In genomic region chr10:35451103-35452016, GRCh38 we compare ENCODE assay signal across 8 cellular contexts.
DNase-seq lines count a peak whose midpoint lies in the region; ATAC-seq, FAIRE-seq and TF ChIP-seq lines count a peak whose summit lies in the region.

No MANE protein-coding gene starts in this region.

- peak overlapping the region; percentile 1; the same call in 1 of the 3 replicates for H3K4me2 ChIP-seq in A549

- no peak for TF ChIP-seq CTCF in A549 (IDR thresholded peaks at IDR 0.05)
- TF ChIP-seq CTCF in neutrophil (IDR thresholded peaks at IDR 0.05): no peak
- no peak for TF ChIP-seq CTCF in Caco-2 (IDR thresholded peaks at IDR 0.05; ENCODE audit: insufficient read depth in 1 of 2, low read depth in 1 of 2, low read length in 1 of 2, severe bottlenecking in 1 of 2, unreplicated experiment in 1 of 2)

- H3K9me3 ChIP-seq in A549 (no peaks in the 10 kb centered on the region), neutrophil (no peaks in the 10 kb centered on the region), Caco-2 (no peaks in the 10 kb centered on the region)

- 89% methylated on average over 8 of the region's 8 CpGs for WGBS in A549 (ENCODE audit: missing lambda C conversion rate)

- peaks cover 82% of the 10 kb centered on the region for H3K4me1 ChIP-seq in A549
- H3K4me1 ChIP-seq in neutrophil (ENCODE audit: control insufficient read depth in 1 of 2, insufficient read depth in 1 of 2, low read depth in 1 of 2, low read length in 1 of 2): peaks cover 81 to 89% of the 10 kb centered on the region in 2 experiments
- peaks cover 31% of the 10 kb centered on the region for H3K4me1 ChIP-seq in Caco-2

- intact Hi-C loops in Caco-2 (cut with micrococcal nuclease; ENCODE audit: unreplicated experiment): no loop called here

- ATAC-seq in A549: peak; percentile 9 to 18; a peak in 3 of 6 replicates
- peak; percentile 98 for ATAC-seq in GM19372 (IDR thresholded peaks at IDR 0.05; ENCODE audit: low read depth, unreplicated experiment)
- ATAC-seq in HG03342 (IDR thresholded peaks at IDR 0.05; ENCODE audit: unreplicated experiment): peak; percentile 96

- H3K36me3 Mint-ChIP-seq in Caco-2 (ENCODE audit: insufficient read depth, unreplicated experiment): peaks cover 6% of the 10 kb centered on the region

- peaks cover 29% of the 10 kb centered on the region for H3K4me1 Mint-ChIP-seq in Caco-2 (ENCODE audit: low read depth, unreplicated experiment)

- H3K27me3 ChIP-seq in neutrophil (no peaks in the 10 kb centered on the region), Caco-2 (replicated peaks; ENCODE audit: control insufficient read depth, insufficient read depth, low read length) (no peaks in the 10 kb centered on the region)

- CTCF ChIA-PET in A549 (lab: Yijun Ruan, JAX): interaction anchor here (1.5 kb wide), 1 partner anchor 14 kb away, joined by 6 read pairs; no protein-coding TSS in a partner anchor
- CTCF ChIA-PET in Caco-2 (lab: Charles Lee): no interaction called here

- FAIRE-seq in A549 (lab: Jason Lieb, UNC): no peak

- no peak for TF ChIP-seq RAD21 in A549 (conservative IDR thresholded peaks at IDR 0.05 in 1 of 2, IDR thresholded peaks at IDR 0.05 in 1 of 2)

- H3K27ac ChIP-seq in A549 (peak overlapping the region; percentile 35; a peak in 3 of 6 replicates), angular gyrus (ENCODE audit: low read depth, low read length) (peak overlapping the region; percentile 77), neutrophil (peak overlapping the region; percentile 93)

- no peaks in the 10 kb centered on the region for H3K27me3 Mint-ChIP-seq in Caco-2 (ENCODE audit: insufficient read depth, unreplicated experiment)

- TF ChIP-seq POLR2A in A549 (IDR thresholded peaks at IDR 0.05; ENCODE audit: low read length): no peak

- BruUV-seq in Caco-2 (replicated peaks; lab: Mats Ljungman, UMichigan): no TSS peak

- H3K4me3 Mint-ChIP-seq in Caco-2 (ENCODE audit: unreplicated experiment): no peak overlapping the region

- POLR2A ChIA-PET in A549 (lab: Yijun Ruan, JAX): no interaction called here
- POLR2A ChIA-PET in Caco-2 (lab: Charles Lee): interaction anchor here (0.6 kb wide), 1 partner anchor 911 kb away, joined by 3 read pairs; no protein-coding TSS in a partner anchor

- H3K4me3 ChIP-seq in A549: no peak overlapping the region
- H3K4me3 ChIP-seq in neutrophil (ENCODE audit: low read depth in 1 of 2, low read length in 1 of 2): peak overlapping the region; percentile 15 to 47
- no peak overlapping the region for H3K4me3 ChIP-seq in Caco-2 (ENCODE audit: low read depth, low read length)

- H3K27ac Mint-ChIP-seq in Caco-2 (ENCODE audit: unreplicated experiment): no peak overlapping the region

- no peaks in the 10 kb centered on the region for H3K9me3 Mint-ChIP-seq in Caco-2 (ENCODE audit: unreplicated experiment)

- TF ChIP-seq EP300 in A549 (IDR thresholded peaks at IDR 0.05): no peak

- no peak for DNase-seq in A549 (ENCODE audit: low read depth in 1 of 2, low spot score in 1 of 2)
- DNase-seq in dermis blood vessel endothelial cell: no peak
- no peak for DNase-seq in Caco-2
- no peak for DNase-seq in GOT3 (lab: John Stamatoyannopoulos, UW)

- no peaks in the 10 kb centered on the region for H3K36me3 ChIP-seq in neutrophil
- no peaks in the 10 kb centered on the region for H3K36me3 ChIP-seq in Caco-2 (ENCODE audit: control insufficient read depth, insufficient read depth, low read length)

TF ChIP-seq in A549, 52 proteins besides CTCF, POLR2A, EP300 and RAD21:
- no peak for TF ChIP-seq HMGXB4 (CRISPR knock-in tag; IDR thresholded peaks at IDR 0.05; ENCODE audit: borderline replicate concordance)
- TF ChIP-seq USF2 (IDR thresholded peaks at IDR 0.05): no peak
- TF ChIP-seq CEBPB (IDR thresholded peaks at IDR 0.05): no peak
- TF ChIP-seq NPAS2 (CRISPR knock-in tag; IDR thresholded peaks at IDR 0.05; ENCODE audit: borderline replicate concordance): no peak
- TF ChIP-seq FOSB (CRISPR knock-in tag; IDR thresholded peaks at IDR 0.05): no peak
- TF ChIP-seq HDAC2 (IDR thresholded peaks at IDR 0.05): no peak
- no peak for TF ChIP-seq SREBF2 (IDR thresholded peaks at IDR 0.05)
- TF ChIP-seq BCL3 (IDR thresholded peaks at IDR 0.05): no peak
- no peak for TF ChIP-seq CHD2 (IDR thresholded peaks at IDR 0.05; ENCODE audit: low read length, partially characterized antibody)
- TF ChIP-seq RFX5 (IDR thresholded peaks at IDR 0.05): no peak
- no peak for TF ChIP-seq MYC (IDR thresholded peaks at IDR 0.05; ENCODE audit: borderline replicate concordance, low read length)
- no peak for TF ChIP-seq MAFK (IDR thresholded peaks at IDR 0.05; ENCODE audit: partially characterized antibody)
- TF ChIP-seq PBX3 (IDR thresholded peaks at IDR 0.05): no peak
- no peak for TF ChIP-seq POLR2AphosphoS2 (conservative IDR thresholded peaks at IDR 0.05; ENCODE audit: low read length)
- TF ChIP-seq CBX8 (IDR thresholded peaks at IDR 0.05): no peak
- no peak for TF ChIP-seq KDM1A (IDR thresholded peaks at IDR 0.05; ENCODE audit: low read depth)
- no peak for TF ChIP-seq RNF2 (IDR thresholded peaks at IDR 0.05; ENCODE audit: borderline replicate concordance, low read depth)
- no peak for TF ChIP-seq TP53 (CRISPR knock-in tag; IDR thresholded peaks at IDR 0.05)
- no peak for TF ChIP-seq SMC3 (IDR thresholded peaks at IDR 0.05)

Comparison
In these comparisons a context has a peak if more than half of its experiments do, and no peak if none do; other contexts are left out.
1. ATAC-seq: peak in every context shown above with its lines; median percentile 98 in GM19372; 96 in HG03342; 14 in A549.
2. H3K27ac ChIP-seq: peak in every context shown above with its lines; median percentile 93 in neutrophil; 77 in angular gyrus; 35 in A549.
3. H3K4me3 ChIP-seq: peak in neutrophil (2 of 2); none in A549 (single experiment) and Caco-2 (single experiment).